ENCODE assay signal across 15 cellular contexts in genomic region chr3:196075013-196075412, GRCh38.
"Had no signal": no experiment of that assay in that cellular context is flagged by ENCODE, and none has a peak within 500 bp of the region (broad histone marks: within the 10 kb centered on the region; RNA-seq: fewer than 3 reads in every experiment).

No MANE protein-coding gene starts in this region.

- DNase-seq: activated B cell treated with CpG ODN at 0.5 μM for 24 hours; activated CD4-positive, alpha-beta T cell treated with anti-CD3 and anti-CD28 coated beads for 48 hours; activated CD8-positive, alpha-beta T cell treated with anti-CD3 and anti-CD28 coated beads, Interleukin-2, amount 10 ng/mL, durations not matched to agents 7 days and 5 days; adrenal gland; cortex of kidney; gastrocnemius medialis; head of caudate nucleus; left lung; midbrain; spleen; stimulated activated naive CD4-positive, alpha-beta T cell treated with Interleukin-2 at 50 U/mL for 16 hours; thyroid gland had no signal

- FAIRE-seq: astrocyte had no signal

- H3K4me3 Mint-ChIP-seq: activated B cell treated with CpG ODN at 0.5 μM for 24 hours; activated CD8-positive, alpha-beta T cell treated with anti-CD3 and anti-CD28 coated beads, Interleukin-2, amount 10 ng/mL, durations not matched to agents 7 days and 5 days; nephron had no signal

- H3K27me3 Mint-ChIP-seq: activated B cell treated with CpG ODN at 0.5 μM for 24 hours had no signal

- H3K9me3 Mint-ChIP-seq: activated B cell treated with CpG ODN at 0.5 μM for 24 hours, nephron had no signal

- ATAC-seq: activated CD8-positive, alpha-beta T cell treated with anti-CD3 and anti-CD28 coated beads, Interleukin-2, amount 10 ng/mL, durations not matched to agents 7 days and 5 days; esophagus mucosa; gastrocnemius medialis; left lung had no signal

- H3K27ac Mint-ChIP-seq: activated CD8-positive, alpha-beta T cell treated with anti-CD3 and anti-CD28 coated beads, Interleukin-2, amount 10 ng/mL, durations not matched to agents 7 days and 5 days; nephron had no signal
